ENCODE assay signal across 8 cellular contexts in genomic region chr18:9017170-9017899, GRCh38.
DNase-seq lines count a peak whose midpoint lies in the region; ATAC-seq and TF ChIP-seq lines count a peak whose summit lies in the region.

No MANE protein-coding gene starts in this region.

- ATAC-seq in GM18498 (IDR thresholded peaks at IDR 0.05; ENCODE audit: unreplicated experiment) (peak; percentile 93), HG02798 (IDR thresholded peaks at IDR 0.05; ENCODE audit: poor library complexity, unreplicated experiment) (peak; percentile 89)
- peak; percentile 99 for ATAC-seq in activated T-cell treated with anti-CD3 and anti-CD28 coated beads, Interleukin-2, amount 50 U/mL, for 72 hours (replicated peaks in 1 of 2)

- no peaks in the 10 kb centered on the region for H3K9me3 Mint-ChIP-seq in activated T-cell treated with anti-CD3 and anti-CD28 coated beads, Interleukin-2, amount 50 U/mL, for 72 hours

- H3F3A ChIP-seq in OCI-LY1 (ENCODE audit: insufficient read depth, low read length), result no peaks in the 10 kb centered on the region

- peaks cover 18% of the 10 kb centered on the region for H3K4me1 Mint-ChIP-seq in activated T-cell treated with anti-CD3 and anti-CD28 coated beads, Interleukin-2, amount 50 U/mL, for 72 hours (ENCODE audit: low read depth)

- no peaks in the 10 kb centered on the region for H3K36me3 Mint-ChIP-seq in activated T-cell treated with anti-CD3 and anti-CD28 coated beads, Interleukin-2, amount 50 U/mL, for 72 hours (ENCODE audit: insufficient read depth in 2 of 2)

- no peaks in the 10 kb centered on the region; the same call in 1 of the 2 replicates for H3K36me3 ChIP-seq in OCI-LY1 (ENCODE audit: insufficient read depth, low read length)

- H4K20me1 ChIP-seq in OCI-LY1 (ENCODE audit: insufficient read depth, low read length), result no peaks in the 10 kb centered on the region

- no peak overlapping the region for H3K27ac Mint-ChIP-seq in activated T-cell treated with anti-CD3 and anti-CD28 coated beads, Interleukin-2, amount 50 U/mL, for 72 hours

- peak overlapping the region; percentile 30 for H3K9ac ChIP-seq in OCI-LY1 (ENCODE audit: low read length)

- H3K9me2 ChIP-seq in OCI-LY1 (ENCODE audit: low read depth, low read length), result no peaks in the 10 kb centered on the region

- TF ChIP-seq CTCF in OCI-LY1 (IDR thresholded peaks at IDR 0.05; ENCODE audit: low read length), result no peak

- H2AFZ ChIP-seq in OCI-LY1 (ENCODE audit: low read length), result peak overlapping the region; percentile 11; the same call in 1 of the 2 replicates

- peak; percentile 81 to 89 for DNase-seq in activated T-cell treated with anti-CD3 and anti-CD28 coated beads, Interleukin-2, amount 50 U/mL, for 72 hours
- DNase-seq in fibroblast of peridontal ligament (ENCODE audit: extremely low read depth), result peak; percentile 90
- peak; percentile 65 for DNase-seq in non-pigmented ciliary epithelial cell (ENCODE audit: low read depth)
- DNase-seq in substantia nigra (lab: John Stamatoyannopoulos, UW), result peak in 30 of 49 donors; percentile 2 to 87 (median 17)
- DNase-seq in DMS79 (lab: John Stamatoyannopoulos, UW), result no peak

- peak overlapping the region; percentile 44 for H3K4me2 ChIP-seq in OCI-LY1 (ENCODE audit: low read length)

- H3K27ac ChIP-seq in OCI-LY1 (ENCODE audit: low read depth, low read length, poor library complexity, severe bottlenecking), result peak overlapping the region; percentile 77
- H3K27ac ChIP-seq in substantia nigra (ENCODE audit: low read depth, low read length, poor library complexity, severe bottlenecking), result peak overlapping the region; percentile 21

- peak overlapping the region; percentile 34 for H3K4me3 ChIP-seq in OCI-LY1 (ENCODE audit: low read depth, low read length, poor library complexity, severe bottlenecking)

- peaks cover 25% of the 10 kb centered on the region for H3K4me1 ChIP-seq in OCI-LY1 (ENCODE audit: insufficient read depth, low read length, severe bottlenecking)

- no peaks in the 10 kb centered on the region for H3K79me2 ChIP-seq in OCI-LY1 (ENCODE audit: insufficient read depth, low read length)

- H3K4me3 Mint-ChIP-seq in activated T-cell treated with anti-CD3 and anti-CD28 coated beads, Interleukin-2, amount 50 U/mL, for 72 hours, result peak overlapping the region; percentile 78 to 83

- peaks cover 5% of the 10 kb centered on the region; the same call in 1 of the 2 replicates for H3K9me3 ChIP-seq in OCI-LY1 (ENCODE audit: low read length)

- H3K27me3 Mint-ChIP-seq in activated T-cell treated with anti-CD3 and anti-CD28 coated beads, Interleukin-2, amount 50 U/mL, for 72 hours (ENCODE audit: low read depth), result peaks cover 5% of the 10 kb centered on the region

- H3K27me3 ChIP-seq in OCI-LY1 (ENCODE audit: insufficient read depth, low read length), result no peaks in the 10 kb centered on the region
